In the genomic region with DNA sequence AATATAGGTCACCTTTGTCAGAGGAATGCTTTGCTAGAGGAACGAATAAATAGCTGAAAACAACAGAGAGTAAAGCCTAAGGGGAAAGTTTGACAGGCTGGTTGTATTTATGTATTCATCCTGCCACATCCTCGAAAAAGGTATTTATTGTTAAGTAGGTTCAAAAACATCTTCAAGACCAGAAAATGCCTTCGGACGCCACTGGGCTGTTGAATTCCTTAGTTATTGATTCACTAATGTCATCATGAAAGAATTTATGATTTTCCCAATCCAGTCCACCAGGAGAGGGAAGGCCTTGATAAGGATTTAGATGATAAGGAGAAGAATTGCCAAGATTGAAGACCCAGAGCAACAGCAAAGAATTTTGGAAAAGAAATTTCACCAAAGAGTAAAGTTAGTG, we compare ENCODE assay signal across 2 cellular contexts.
TF ChIP-seq lines count a peak whose summit lies in the region.

No MANE protein-coding gene starts in this region.

TF ChIP-seq in A549, 52 proteins besides CTCF, POLR2A, EP300 and RAD21:
- no peak for TF ChIP-seq FOSL2 (IDR thresholded peaks at IDR 0.05)
- no peak for TF ChIP-seq FOSL2 (CRISPR knock-in tag; IDR thresholded peaks at IDR 0.05)
- no peak for TF ChIP-seq MAX (IDR thresholded peaks at IDR 0.05)
- TF ChIP-seq RARB (CRISPR knock-in tag; IDR thresholded peaks at IDR 0.05) = no peak
- TF ChIP-seq, protein P1, sequence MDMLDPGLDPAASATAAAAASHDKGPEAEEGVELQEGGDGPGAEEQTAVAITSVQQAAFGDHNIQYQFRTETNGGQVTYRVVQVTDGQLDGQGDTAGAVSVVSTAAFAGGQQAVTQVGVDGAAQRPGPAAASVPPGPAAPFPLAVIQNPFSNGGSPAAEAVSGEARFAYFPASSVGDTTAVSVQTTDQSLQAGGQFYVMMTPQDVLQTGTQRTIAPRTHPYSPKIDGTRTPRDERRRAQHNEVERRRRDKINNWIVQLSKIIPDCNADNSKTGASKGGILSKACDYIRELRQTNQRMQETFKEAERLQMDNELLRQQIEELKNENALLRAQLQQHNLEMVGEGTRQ (IDR thresholded peaks at IDR 0.05) = no peak
- TF ChIP-seq, protein P2, sequence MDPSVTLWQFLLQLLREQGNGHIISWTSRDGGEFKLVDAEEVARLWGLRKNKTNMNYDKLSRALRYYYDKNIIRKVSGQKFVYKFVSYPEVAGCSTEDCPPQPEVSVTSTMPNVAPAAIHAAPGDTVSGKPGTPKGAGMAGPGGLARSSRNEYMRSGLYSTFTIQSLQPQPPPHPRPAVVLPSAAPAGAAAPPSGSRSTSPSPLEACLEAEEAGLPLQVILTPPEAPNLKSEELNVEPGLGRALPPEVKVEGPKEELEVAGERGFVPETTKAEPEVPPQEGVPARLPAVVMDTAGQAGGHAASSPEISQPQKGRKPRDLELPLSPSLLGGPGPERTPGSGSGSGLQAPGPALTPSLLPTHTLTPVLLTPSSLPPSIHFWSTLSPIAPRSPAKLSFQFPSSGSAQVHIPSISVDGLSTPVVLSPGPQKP (IDR thresholded peaks at IDR 0.05; ENCODE audit: low read depth, low read length) = no peak
- no peak for TF ChIP-seq HOXA7 (CRISPR knock-in tag; IDR thresholded peaks at IDR 0.05)
- TF ChIP-seq RFX5 (IDR thresholded peaks at IDR 0.05) = no peak
- no peak for TF ChIP-seq BHLHE40 (IDR thresholded peaks at IDR 0.05; ENCODE audit: low read depth, low read length)
- TF ChIP-seq MYC (IDR thresholded peaks at IDR 0.05; ENCODE audit: borderline replicate concordance, low read length) = no peak
- no peak for TF ChIP-seq MAFK (IDR thresholded peaks at IDR 0.05; ENCODE audit: partially characterized antibody)
- TF ChIP-seq FOSB (CRISPR knock-in tag; IDR thresholded peaks at IDR 0.05) = no peak
- no peak for TF ChIP-seq FOXS1 (CRISPR knock-in tag; IDR thresholded peaks at IDR 0.05)
- no peak for TF ChIP-seq HOXB5 (CRISPR knock-in tag; IDR thresholded peaks at IDR 0.05)
- TF ChIP-seq HES2 (IDR thresholded peaks at IDR 0.05) = no peak
- no peak for TF ChIP-seq EHF (CRISPR knock-in tag; IDR thresholded peaks at IDR 0.05)

TF ChIP-seq in SK-N-SH treated with all-trans-retinoic acid at 6 μM for 48 hours, 23 proteins besides CTCF, POLR2A, EP300 and RAD21:
- TF ChIP-seq ARNTL (CRISPR knock-in tag; IDR thresholded peaks at IDR 0.05; ENCODE audit: borderline replicate concordance, low read depth) (no peak), CSDC2 (CRISPR knock-in tag; IDR thresholded peaks at IDR 0.05) (no peak), PATZ1 (CRISPR knock-in tag; IDR thresholded peaks at IDR 0.05; ENCODE audit: borderline replicate concordance) (no peak), ZNF8 (CRISPR knock-in tag; IDR thresholded peaks at IDR 0.05) (no peak), TCF4 (CRISPR knock-in tag; IDR thresholded peaks at IDR 0.05; ENCODE audit: borderline replicate concordance) (no peak), CREB5 (CRISPR knock-in tag; IDR thresholded peaks at IDR 0.05; ENCODE audit: low read depth) (no peak), ZNF565 (CRISPR knock-in tag; conservative IDR thresholded peaks at IDR 0.05; ENCODE audit: low read depth) (no peak), RARB (CRISPR knock-in tag; IDR thresholded peaks at IDR 0.05) (no peak), SNAI2 (CRISPR knock-in tag; IDR thresholded peaks at IDR 0.05) (no peak), ZNF70 (CRISPR knock-in tag; IDR thresholded peaks at IDR 0.05) (no peak), GLIS3 (CRISPR knock-in tag; IDR thresholded peaks at IDR 0.05) (no peak), PPARA (CRISPR knock-in tag; IDR thresholded peaks at IDR 0.05; ENCODE audit: borderline replicate concordance) (no peak), ZFP30 (CRISPR knock-in tag; IDR thresholded peaks at IDR 0.05) (no peak), ZFP3 (CRISPR knock-in tag; IDR thresholded peaks at IDR 0.05) (no peak), ZC3H10 (CRISPR knock-in tag; IDR thresholded peaks at IDR 0.05) (no peak), OSR1 (CRISPR knock-in tag; IDR thresholded peaks at IDR 0.05) (no peak), BACH2 (CRISPR knock-in tag; IDR thresholded peaks at IDR 0.05; ENCODE audit: borderline replicate concordance) (no peak), CSRNP3 (CRISPR knock-in tag; IDR thresholded peaks at IDR 0.05) (no peak), ISL1 (CRISPR knock-in tag; IDR thresholded peaks at IDR 0.05) (no peak)
